In genomic region chr21:16305686-16306085, GRCh38 we compare ENCODE assay signal across 11 cellular contexts.
DNase-seq lines count a peak whose midpoint lies in the region; ATAC-seq and TF ChIP-seq lines count a peak whose summit lies in the region.
"Had no signal": no experiment of that assay in that cellular context is flagged by ENCODE, and none has a peak within 500 bp of the region (broad histone marks: within the 10 kb centered on the region; RNA-seq: fewer than 3 reads in every experiment).

No MANE protein-coding gene starts in this region.

- H3K36me3 ChIP-seq in esophagus squamous epithelium (no peaks in the 10 kb centered on the region), neural cell (ENCODE audit: insufficient read depth, low read length) (no peaks in the 10 kb centered on the region)

- peaks cover 0 to 32% (median 0%) of the 10 kb centered on the region in 3 donors for H3K4me1 ChIP-seq in esophagus squamous epithelium

- no peaks in the 10 kb centered on the region for H3K9me3 ChIP-seq in esophagus squamous epithelium
- H3K9me3 ChIP-seq in neural cell (ENCODE audit: low read length): no peaks in the 10 kb centered on the region

- TF ChIP-seq EP300 in neural cell (conservative IDR thresholded peaks at IDR 0.05; ENCODE audit: poor library complexity, severe bottlenecking): peak; percentile 58

- H3K27ac ChIP-seq in esophagus squamous epithelium (peak overlapping the region in 3 of 4 donors; percentile 70 to 86 (median 73)), neural cell (ENCODE audit: low read length) (no peak overlapping the region)
- H3K27ac ChIP-seq: KMS-11 had no signal

- H3K9ac ChIP-seq in neural cell (ENCODE audit: low read length): peak overlapping the region; percentile 15
- H3K9ac ChIP-seq: KMS-11 had no signal

- H3K27me3 ChIP-seq in esophagus squamous epithelium: no peaks in the 10 kb centered on the region
- no peaks in the 10 kb centered on the region for H3K27me3 ChIP-seq in neural cell (ENCODE audit: insufficient read depth, low read depth, low read length)

- H3K4me2 ChIP-seq in neural cell (ENCODE audit: low read length): peak overlapping the region; percentile 18
- H3K4me2 ChIP-seq: KMS-11 had no signal

- intact Hi-C loops in esophagus squamous epithelium (cut with DNase I): no loop called here

- H3K4me3 ChIP-seq in esophagus squamous epithelium (peak overlapping the region in 3 of 4 donors; percentile 26 to 54 (median 36)), neural cell (ENCODE audit: low read length) (peak overlapping the region; percentile 35)

- no peaks in the 10 kb centered on the region for H3F3A ChIP-seq in neural cell (ENCODE audit: insufficient read depth, low read length, poor library complexity, severe bottlenecking)

- ATAC-seq in HG03045 (IDR thresholded peaks at IDR 0.05; ENCODE audit: unreplicated experiment): no peak
- ATAC-seq in HG02885 (IDR thresholded peaks at IDR 0.05; ENCODE audit: poor library complexity, unreplicated experiment): no peak
- ATAC-seq in HG03139 (IDR thresholded peaks at IDR 0.05; ENCODE audit: unreplicated experiment): no peak
- ATAC-seq: activated naive CD4-positive, alpha-beta T cell treated with anti-CD3 and anti-CD28 coated beads, Interleukin-2, amount 50 U/mL, for 72 hours had no signal

- peaks cover 21% of the 10 kb centered on the region for H3K79me2 ChIP-seq in neural cell (replicated peaks; ENCODE audit: insufficient read depth, low read length)

- TF ChIP-seq RAD21 in neural cell (conservative IDR thresholded peaks at IDR 0.05): peak; percentile 16

- TF ChIP-seq CTCF in esophagus squamous epithelium (IDR thresholded peaks at IDR 0.05) (no peak), neural cell (IDR thresholded peaks at IDR 0.05; ENCODE audit: poor library complexity, severe bottlenecking) (peak; percentile 23)

- WGBS in esophagus squamous epithelium, 2 donors: 50 to 59% methylated on average over 6 of the region's 6 CpGs

- H2AFZ ChIP-seq in neural cell (ENCODE audit: low read depth, low read length): no peak overlapping the region

- no peaks in the 10 kb centered on the region for H3K9me2 ChIP-seq in neural cell (ENCODE audit: insufficient read depth, low read length)

- TF ChIP-seq POLR2A in esophagus squamous epithelium (IDR thresholded peaks at IDR 0.05): no peak

- H4K20me1 ChIP-seq in neural cell (ENCODE audit: insufficient read depth): no peaks in the 10 kb centered on the region

- DNase-seq in A172 (ENCODE audit: low spot score) (peak; percentile 50), NCI-H2227 treated with DMSO at 0.1 percent for 48 hours (lab: John Stamatoyannopoulos, UW) (peak; percentile 69), esophagus squamous epithelium (lab: John Stamatoyannopoulos, UW) (no peak), NCI-H2029 (lab: John Stamatoyannopoulos, UW) (no peak)
- DNase-seq: activated CD4-positive, CD25-positive, alpha-beta regulatory T cell had no signal

TF ChIP-seq in neural cell, 6 proteins besides CTCF, POLR2A, EP300 and RAD21:
- TF ChIP-seq EZH2 (IDR thresholded peaks at IDR 0.05; ENCODE audit: borderline replicate concordance, insufficient read depth, low read length, poor library complexity, severe bottlenecking) (no peak), POLR2AphosphoS5 (IDR thresholded peaks at IDR 0.05) (peak; percentile 53), TAF1 (IDR thresholded peaks at IDR 0.05; ENCODE audit: low read depth) (no peak), SMC3 (conservative IDR thresholded peaks at IDR 0.05; ENCODE audit: poor library complexity) (no peak), MXI1 (conservative IDR thresholded peaks at IDR 0.05; ENCODE audit: poor library complexity, severe bottlenecking) (no peak)
- TF ChIP-seq, protein P1, sequence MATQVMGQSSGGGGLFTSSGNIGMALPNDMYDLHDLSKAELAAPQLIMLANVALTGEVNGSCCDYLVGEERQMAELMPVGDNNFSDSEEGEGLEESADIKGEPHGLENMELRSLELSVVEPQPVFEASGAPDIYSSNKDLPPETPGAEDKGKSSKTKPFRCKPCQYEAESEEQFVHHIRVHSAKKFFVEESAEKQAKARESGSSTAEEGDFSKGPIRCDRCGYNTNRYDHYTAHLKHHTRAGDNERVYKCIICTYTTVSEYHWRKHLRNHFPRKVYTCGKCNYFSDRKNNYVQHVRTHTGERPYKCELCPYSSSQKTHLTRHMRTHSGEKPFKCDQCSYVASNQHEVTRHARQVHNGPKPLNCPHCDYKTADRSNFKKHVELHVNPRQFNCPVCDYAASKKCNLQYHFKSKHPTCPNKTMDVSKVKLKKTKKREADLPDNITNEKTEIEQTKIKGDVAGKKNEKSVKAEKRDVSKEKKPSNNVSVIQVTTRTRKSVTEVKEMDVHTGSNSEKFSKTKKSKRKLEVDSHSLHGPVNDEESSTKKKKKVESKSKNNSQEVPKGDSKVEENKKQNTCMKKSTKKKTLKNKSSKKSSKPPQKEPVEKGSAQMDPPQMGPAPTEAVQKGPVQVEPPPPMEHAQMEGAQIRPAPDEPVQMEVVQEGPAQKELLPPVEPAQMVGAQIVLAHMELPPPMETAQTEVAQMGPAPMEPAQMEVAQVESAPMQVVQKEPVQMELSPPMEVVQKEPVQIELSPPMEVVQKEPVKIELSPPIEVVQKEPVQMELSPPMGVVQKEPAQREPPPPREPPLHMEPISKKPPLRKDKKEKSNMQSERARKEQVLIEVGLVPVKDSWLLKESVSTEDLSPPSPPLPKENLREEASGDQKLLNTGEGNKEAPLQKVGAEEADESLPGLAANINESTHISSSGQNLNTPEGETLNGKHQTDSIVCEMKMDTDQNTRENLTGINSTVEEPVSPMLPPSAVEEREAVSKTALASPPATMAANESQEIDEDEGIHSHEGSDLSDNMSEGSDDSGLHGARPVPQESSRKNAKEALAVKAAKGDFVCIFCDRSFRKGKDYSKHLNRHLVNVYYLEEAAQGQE (IDR thresholded peaks at IDR 0.05; ENCODE audit: borderline replicate concordance): peak; percentile 38
TF ChIP-seq in neural cell: peak in this region for 2.

Comparison
In these comparisons a context has a peak if more than half of its experiments do, and no peak if none do; other contexts are left out.
1. DNase-seq: peak in A172 (single experiment) and NCI-H2227 treated with DMSO at 0.1 percent for 48 hours (single experiment); none in esophagus squamous epithelium (single experiment) and NCI-H2029 (single experiment).